ENCODE assay signal across 8 cellular contexts in genomic region chr10:84140036-84140379, GRCh38. TPM values are rescaled to one million over a fixed set of nuclear protein-coding genes. Genes with fewer than 3 reads are reported as not detected.
DNase-seq lines count a peak whose midpoint lies in the region; ATAC-seq and TF ChIP-seq lines count a peak whose summit lies in the region.

No MANE protein-coding gene starts in this region.

- H3K36me3 Mint-ChIP-seq in T-helper 17 cell (ENCODE audit: low read depth) (no peaks in the 10 kb centered on the region), neural progenitor cell (peaks cover 6% of the 10 kb centered on the region)

- peak overlapping the region; percentile 99 for H3K4me3 ChIP-seq in AG04450 (ENCODE audit: low read depth, low read length)
- peak overlapping the region; percentile 83 for H3K4me3 ChIP-seq in neural progenitor cell

- H3K4me3 Mint-ChIP-seq in T-helper 17 cell (peak overlapping the region; percentile 93), neural progenitor cell (peak overlapping the region; percentile 96)

- H3K4me1 Mint-ChIP-seq in T-helper 17 cell (peaks cover 25% of the 10 kb centered on the region), neural progenitor cell (peaks cover 24% of the 10 kb centered on the region)

- CTCF ChIA-PET in AG04450 (lab: Charles Lee): interaction anchor here (0.9 to 3.6 kb wide), 6 partner anchors 8 to 399 kb away, joined by 3 to 38 read pairs (median 4); no protein-coding TSS in a partner anchor

- ATAC-seq in GM21825 (IDR thresholded peaks at IDR 0.05; ENCODE audit: unreplicated experiment): peak; percentile 1
- no peak for ATAC-seq in T-helper 17 cell
- ATAC-seq in HG03196 (IDR thresholded peaks at IDR 0.05; ENCODE audit: unreplicated experiment): no peak

- H3K9me3 ChIP-seq in AG04450 (ENCODE audit: control insufficient read depth, insufficient read depth, low read length) (peaks cover 3% of the 10 kb centered on the region; the same call in 1 of the 2 replicates), T-helper 17 cell (ENCODE audit: control insufficient read depth, low read length, poor library complexity, severe bottlenecking) (no peaks in the 10 kb centered on the region), neural progenitor cell (ENCODE audit: low read depth) (no peaks in the 10 kb centered on the region)

- H3K9ac ChIP-seq in neural progenitor cell: peak overlapping the region; percentile 79

- H3K27me3 Mint-ChIP-seq in T-helper 17 cell (no peaks in the 10 kb centered on the region), neural progenitor cell (ENCODE audit: insufficient read depth, low read depth) (no peaks in the 10 kb centered on the region)

- H3K27me3 ChIP-seq in AG04450 (ENCODE audit: control insufficient read depth, insufficient read depth, low read length) (no peaks in the 10 kb centered on the region), neural progenitor cell (no peaks in the 10 kb centered on the region)

- POLR2A ChIA-PET in AG04450 (lab: Yijun Ruan, JAX): no interaction called here

- peaks cover 24% of the 10 kb centered on the region for H3K79me2 ChIP-seq in neural progenitor cell (ENCODE audit: low read depth)

- peaks cover 6% of the 10 kb centered on the region for H3K36me3 ChIP-seq in neural progenitor cell

- DNase-seq in AG04450 (ENCODE audit: low read depth, low spot score): no peak
- DNase-seq in T-helper 17 cell: no peak
- DNase-seq in fibroblast of gingiva (ENCODE audit: low read depth): peak; percentile 10
- DNase-seq in neural progenitor cell (ENCODE audit: low spot score): peak; percentile 15
- no peak for DNase-seq in GM19240 (ENCODE audit: insufficient read length, low spot score)
- no peak for DNase-seq in cortex of kidney (lab: John Stamatoyannopoulos, UW)

- peaks cover 10% of the 10 kb centered on the region for H3K4me1 ChIP-seq in neural progenitor cell

- H2AFZ ChIP-seq in neural progenitor cell (replicated peaks): no peak overlapping the region

- no peaks in the 10 kb centered on the region for H3K9me3 Mint-ChIP-seq in neural progenitor cell

- H3K27ac ChIP-seq in AG04450 (ENCODE audit: low read depth, low read length): peak overlapping the region; percentile 89
- H3K27ac ChIP-seq in neural progenitor cell: no peak overlapping the region

- H3F3A ChIP-seq in neural progenitor cell (ENCODE audit: low read depth): no peaks in the 10 kb centered on the region

- TF ChIP-seq CTCF in AG04450 (IDR thresholded peaks at IDR 0.05; ENCODE audit: low read depth, low read length): no peak
- no peak for TF ChIP-seq CTCF in neural progenitor cell (IDR thresholded peaks at IDR 0.05)

- H3K4me2 ChIP-seq in neural progenitor cell: peak overlapping the region; percentile 87

- peak overlapping the region; percentile 98 for H3K27ac Mint-ChIP-seq in T-helper 17 cell
- peak overlapping the region; percentile 68 for H3K27ac Mint-ChIP-seq in neural progenitor cell

- no peaks in the 10 kb centered on the region for H4K20me1 ChIP-seq in neural progenitor cell (ENCODE audit: low read depth)

RNA-seq across cellular contexts. Expression of gene GHITM, which starts 0.7 kb away (rescaled TPM):
- 189 and 227 TPM in 2 replicates for polyA plus RNA-seq in AG04450 (2011; rRNA removed)
- 87.5 and 98.1 TPM in 2 replicates for polyA minus RNA-seq in AG04450 (2011; rRNA and poly(A)+ RNA removed)
- total RNA-seq in T-helper 17 cell (10 to 100 TPM; 72.6 to 72.9 TPM), neural progenitor cell (ENCODE audit: low replicate concordance) (127 and 181 TPM in 2 replicates)

RNA-seq across cellular contexts. Expression of gene GPR15LG, which starts 33.6 kb away (rescaled TPM):
- polyA plus RNA-seq in AG04450 (2011; rRNA removed): not detected in 2 replicates
- polyA minus RNA-seq in AG04450 (2011; rRNA and poly(A)+ RNA removed): not detected in 2 replicates
- total RNA-seq in T-helper 17 cell: not detected
- not detected in 2 replicates for total RNA-seq in neural progenitor cell (ENCODE audit: low replicate concordance)

RNA-seq across cellular contexts. Expression of gene CDHR1, which starts 54.3 kb away (rescaled TPM):
- not detected in 2 replicates for polyA plus RNA-seq in AG04450 (2011; rRNA removed)
- not detected in 2 replicates for polyA minus RNA-seq in AG04450 (2011; rRNA and poly(A)+ RNA removed)
- total RNA-seq in T-helper 17 cell: under 1 TPM; 0.12 to 0.73 TPM
- total RNA-seq in neural progenitor cell (ENCODE audit: low replicate concordance): 1.4 and 2.7 TPM in 2 replicates

Comparison
In these comparisons a context has a peak if more than half of its experiments do, and no peak if none do; other contexts are left out.
1. DNase-seq: peak in fibroblast of gingiva (single experiment) and neural progenitor cell (single experiment); none in AG04450 (single experiment), T-helper 17 cell (0 of 3), GM19240 (single experiment) and cortex of kidney (single experiment).